In genomic region chr20:49753133-49753532, GRCh38 we compare ENCODE assay signal across 18 cellular contexts. TPM values are rescaled to one million over a fixed set of nuclear protein-coding genes. Genes with fewer than 3 reads are reported as not detected.
A peak's percentile ranks its signal among the peaks of the same experiment; 100 is the strongest.
DNase-seq lines count a peak whose midpoint lies in the region; ATAC-seq and TF ChIP-seq lines count a peak whose summit lies in the region.
"Had no signal": no experiment of that assay in that cellular context is flagged by ENCODE, and none has a peak within 500 bp of the region (broad histone marks: within the 10 kb centered on the region; RNA-seq: fewer than 3 reads in every experiment).

No MANE protein-coding gene starts in this region.

- H3K79me2 ChIP-seq in GM23338 (replicated peaks; ENCODE audit: insufficient read depth) = no peaks in the 10 kb centered on the region
- no peaks in the 10 kb centered on the region for H3K79me2 ChIP-seq in PC-3 (ENCODE audit: low read length)

- no peaks in the 10 kb centered on the region for H3K9me3 Mint-ChIP-seq in GM23338
- H3K9me3 Mint-ChIP-seq: CD8-positive, alpha-beta T cell had no signal

- CTCF ChIA-PET in PC-3 (lab: Charles Lee) = no interaction called here

- POLR2A ChIA-PET in PC-3 (lab: Charles Lee; ENCODE audit: unreplicated experiment) = interaction anchor here (0.5 kb wide), 1 partner anchor 80 kb away, joined by 3 read pairs; no protein-coding TSS in a partner anchor

- H3K36me3 ChIP-seq in BLaER1 = no peaks in the 10 kb centered on the region
- no peaks in the 10 kb centered on the region for H3K36me3 ChIP-seq in GM23338 (ENCODE audit: insufficient read depth)
- no peaks in the 10 kb centered on the region for H3K36me3 ChIP-seq in PC-3 (ENCODE audit: low read depth, low read length)

- H3K9me2 ChIP-seq in GM23338 (ENCODE audit: insufficient read depth) (no peaks in the 10 kb centered on the region), PC-3 (replicated peaks; ENCODE audit: low read length) (no peaks in the 10 kb centered on the region)

- intact Hi-C loops in PC-3 (cut with micrococcal nuclease) = no loop called here

- H3F3A ChIP-seq in GM23338 (replicated peaks; ENCODE audit: low read depth) (no peaks in the 10 kb centered on the region), PC-3 (ENCODE audit: low read length, unreplicated experiment) (no peaks in the 10 kb centered on the region)

- DNase-seq in GM23338 (ENCODE audit: low spot score) = no peak
- DNase-seq in PC-3 = peak; percentile 63
- peak; percentile 14 for DNase-seq in fibroblast of pulmonary artery (ENCODE audit: low read depth)
- no peak for DNase-seq in activated naive CD4-positive, alpha-beta T cell (lab: John Stamatoyannopoulos, UW)
- DNase-seq: CD8-positive, alpha-beta T cell; COR-L47; DMS153; DMS79 treated with DMSO at 0.1 percent for 48 hours; EL; GDM1; HCEC 1CT had no signal

- H3K27me3 Mint-ChIP-seq in GM23338 (ENCODE audit: insufficient read depth, low read depth, poor library complexity) = peaks cover 4% of the 10 kb centered on the region
- H3K27me3 Mint-ChIP-seq: IgD-negative memory B cell had no signal

- H3K4me3 ChIP-seq in BLaER1 (no peak overlapping the region), GM23338 (no peak overlapping the region), PC-3 (ENCODE audit: low read length) (no peak overlapping the region), fibroblast of pulmonary artery (replicated peaks; ENCODE audit: low read depth, low read length) (no peak overlapping the region)

- H3K36me3 Mint-ChIP-seq in GM23338 (ENCODE audit: low read depth) = no peaks in the 10 kb centered on the region
- H3K36me3 Mint-ChIP-seq: CD8-positive, alpha-beta T cell; IgD-negative memory B cell had no signal

- no TSS peak for BruUV-seq in PC-3 (replicated peaks; lab: Mats Ljungman, UMichigan)

- H3K9me3 ChIP-seq in BLaER1 (peaks cover 7% of the 10 kb centered on the region; the same call in 1 of the 2 replicates), PC-3 (ENCODE audit: low read length) (no peaks in the 10 kb centered on the region)

- ATAC-seq in GM23338 (no peak), PC-3 (peak; percentile 91), GM21529 (IDR thresholded peaks at IDR 0.05; ENCODE audit: unreplicated experiment) (no peak), HG03280 (IDR thresholded peaks at IDR 0.05; ENCODE audit: unreplicated experiment) (no peak)
- ATAC-seq: CD8-positive, alpha-beta T cell had no signal

- H4K20me1 ChIP-seq in BLaER1 (no peaks in the 10 kb centered on the region), GM23338 (replicated peaks; ENCODE audit: insufficient read depth) (no peaks in the 10 kb centered on the region), PC-3 (ENCODE audit: low read length) (no peaks in the 10 kb centered on the region)

- peak overlapping the region; percentile 24; the same call in 1 of the 2 replicates for H3K4me2 ChIP-seq in BLaER1
- no peak overlapping the region for H3K4me2 ChIP-seq in GM23338
- peak overlapping the region; percentile 9; the same call in 1 of the 2 replicates for H3K4me2 ChIP-seq in PC-3 (ENCODE audit: low read length)

- TF ChIP-seq CTCF in GM23338 (conservative IDR thresholded peaks at IDR 0.05; ENCODE audit: low read depth in 2 of 2) (no peak), PC-3 (conservative IDR thresholded peaks at IDR 0.05; ENCODE audit: low read depth, low read length) (no peak), fibroblast of pulmonary artery (IDR thresholded peaks at IDR 0.05; ENCODE audit: low read length, missing control alignments) (no peak)

- H3K9ac ChIP-seq in BLaER1 (no peak overlapping the region), PC-3 (ENCODE audit: low read length) (no peak overlapping the region)

- H2AFZ ChIP-seq in GM23338 = peak overlapping the region; percentile 66; the same call in 1 of the 2 replicates
- peak overlapping the region; percentile 35; the same call in 1 of the 2 replicates for H2AFZ ChIP-seq in PC-3 (ENCODE audit: low read length)

- no peak overlapping the region for H3K4me3 Mint-ChIP-seq in GM23338
- H3K4me3 Mint-ChIP-seq: B cell; CD8-positive, alpha-beta T cell had no signal

- no peak overlapping the region for H3K27ac Mint-ChIP-seq in GM23338
- H3K27ac Mint-ChIP-seq: B cell; CD8-positive, alpha-beta T cell had no signal

- H3K4me1 ChIP-seq in BLaER1 (peaks cover 25% of the 10 kb centered on the region), GM23338 (ENCODE audit: insufficient read depth) (peaks cover 12% of the 10 kb centered on the region), PC-3 (ENCODE audit: insufficient read depth, low read length) (peaks cover 22% of the 10 kb centered on the region)

- peaks cover 7% of the 10 kb centered on the region; the same call in 2 of the 3 replicates for H3K4me1 Mint-ChIP-seq in GM23338

- H3K27me3 ChIP-seq in BLaER1 (no peaks in the 10 kb centered on the region), GM23338 (ENCODE audit: insufficient read depth) (no peaks in the 10 kb centered on the region), PC-3 (ENCODE audit: low read length) (no peaks in the 10 kb centered on the region)

- H3K27ac ChIP-seq in BLaER1 (no peak overlapping the region), GM23338 (ENCODE audit: low read depth) (no peak overlapping the region), PC-3 (ENCODE audit: low read length) (no peak overlapping the region)
- H3K27ac ChIP-seq: C4-2B, HL-60 had no signal

TF ChIP-seq in GM23338, 12 proteins besides CTCF, POLR2A, EP300 and RAD21:
- TF ChIP-seq CREB1 (CRISPR knock-in tag; IDR thresholded peaks at IDR 0.05; ENCODE audit: low read depth) (no peak), REST (IDR thresholded peaks at IDR 0.05; ENCODE audit: unreplicated experiment) (no peak), JUNB (IDR thresholded peaks at IDR 0.05; ENCODE audit: unreplicated experiment) (no peak), ZNF331 (CRISPR knock-in tag; IDR thresholded peaks at IDR 0.05; ENCODE audit: low read depth) (no peak), ZNF114 (CRISPR knock-in tag; IDR thresholded peaks at IDR 0.05) (no peak), EZH2phosphoT487 (IDR thresholded peaks at IDR 0.05; ENCODE audit: unreplicated experiment) (no peak)

RNA-seq across cellular contexts. Expression of gene B4GALT5, which starts 39.5 kb away (rescaled TPM):
- 50.3 and 53.2 TPM in 2 replicates for total RNA-seq in GM23338 (2014; rRNA removed; shearing (Covaris generic))
- polyA plus RNA-seq in GM23338 (2016; fragmentation: Nextera tagmentation; extraction: Ambion mirVana) = 19.1 and 20.1 TPM in 2 replicates
- total RNA-seq in PC-3 (2014; rRNA removed) = 18.1 and 24.1 TPM in 2 replicates

RNA-seq across cellular contexts. Expression of gene SLC9A8, which starts 59.5 kb away (rescaled TPM):
- total RNA-seq in GM23338 (2014; rRNA removed; shearing (Covaris generic)) = 6.4 and 7.0 TPM in 2 replicates
- polyA plus RNA-seq in GM23338 (2016; fragmentation: Nextera tagmentation; extraction: Ambion mirVana) = 2.6 and 4.4 TPM in 2 replicates
- total RNA-seq in PC-3 (2014; rRNA removed) = 11.7 and 13.1 TPM in 2 replicates

Comparison
In these comparisons a context has a peak if more than half of its experiments do, and no peak if none do; other contexts are left out.
1. DNase-seq: peak in PC-3 (single experiment) and fibroblast of pulmonary artery (single experiment); none in GM23338 (single experiment) and activated naive CD4-positive, alpha-beta T cell (0 of 4).